In genomic region chr1:168178638-168179410, GRCh38 we compare ENCODE assay signal across 8 cellular contexts.
DNase-seq lines count a peak whose midpoint lies in the region; ATAC-seq and TF ChIP-seq lines count a peak whose summit lies in the region.

TSS of gene TIPRL (plus strand) at chr1:168178962. CDS start at chr1:168179078, 116 bp downstream.

- H3K9ac ChIP-seq in OCI-LY1 (ENCODE audit: low read length), result peak within 1 kb of the TSS; percentile 90

- H3K27me3 ChIP-seq in OCI-LY1 (ENCODE audit: insufficient read depth, low read length), result no peaks in the 10 kb centered on the region

- H4K20me1 ChIP-seq in OCI-LY1 (ENCODE audit: insufficient read depth, low read length), result no peaks in the 10 kb centered on the region

- H3K36me3 ChIP-seq in OCI-LY1 (ENCODE audit: insufficient read depth, low read length), result peaks cover 3% of the 10 kb centered on the region; the same call in 1 of the 2 replicates

- H3K4me1 ChIP-seq in OCI-LY1 (ENCODE audit: insufficient read depth, low read length, severe bottlenecking), result peaks cover 14% of the 10 kb centered on the region

- DNase-seq in DMS 273 treated with DMSO at 0.1 percent for 48 hours (lab: John Stamatoyannopoulos, UW) (peak; percentile 98), HuH-7 (ENCODE audit: low spot score) (peak; percentile 77), epidermal melanocyte (ENCODE audit: insufficient read length, low spot score) (peak; percentile 77), middle frontal gyrus (ENCODE audit: extremely low spot score, low spot score) (peak; percentile 90)
- peak; percentile 96 for DNase-seq in activated CD8-positive, alpha-beta memory T cell treated with anti-CD3 and anti-CD28 coated beads, Interleukin-2, amount 50 U/mL, for 48 hours
- peak; percentile 90 for DNase-seq in stimulated activated CD8-positive, alpha-beta memory T cell treated with anti-CD3 and anti-CD28 coated beads, Interleukin-2, amount 100 ng/mL, for 48 hours (ENCODE audit: low read depth in 2 of 2)

- H3F3A ChIP-seq in OCI-LY1 (ENCODE audit: insufficient read depth, low read length), result no peaks in the 10 kb centered on the region

- ATAC-seq in GM21515 (IDR thresholded peaks at IDR 0.05; ENCODE audit: unreplicated experiment), result peak; percentile 92

- H3K4me2 ChIP-seq in OCI-LY1 (ENCODE audit: low read length), result peak within 1 kb of the TSS; percentile 95

- peaks cover 39% of the 10 kb centered on the region for H3K79me2 ChIP-seq in OCI-LY1 (ENCODE audit: insufficient read depth, low read length)

- H2AFZ ChIP-seq in OCI-LY1 (ENCODE audit: low read length), result peak within 1 kb of the TSS; percentile 87

- H3K4me3 ChIP-seq in OCI-LY1 (ENCODE audit: low read depth, low read length, poor library complexity, severe bottlenecking), result peak within 1 kb of the TSS; percentile 72

- no peak; the same call in 1 of the 2 replicates for TF ChIP-seq CTCF in OCI-LY1 (IDR thresholded peaks at IDR 0.05; ENCODE audit: low read length)

- H3K27ac ChIP-seq in OCI-LY1 (ENCODE audit: low read depth, low read length, poor library complexity, severe bottlenecking), result peak within 1 kb of the TSS; percentile 78

- H3K9me2 ChIP-seq in OCI-LY1 (ENCODE audit: low read depth, low read length), result no peaks in the 10 kb centered on the region

- H3K9me3 ChIP-seq in OCI-LY1 (ENCODE audit: low read length), result no peaks in the 10 kb centered on the region

Comparison
In these comparisons a context has a peak if more than half of its experiments do, and no peak if none do; other contexts are left out.
1. Peak in every context shown above with its lines: DNase-seq, ATAC-seq, H3K4me3 ChIP-seq and H3K27ac ChIP-seq.